Comparison of ENCODE assay signal across 1 cellular context in the genomic region with DNA sequence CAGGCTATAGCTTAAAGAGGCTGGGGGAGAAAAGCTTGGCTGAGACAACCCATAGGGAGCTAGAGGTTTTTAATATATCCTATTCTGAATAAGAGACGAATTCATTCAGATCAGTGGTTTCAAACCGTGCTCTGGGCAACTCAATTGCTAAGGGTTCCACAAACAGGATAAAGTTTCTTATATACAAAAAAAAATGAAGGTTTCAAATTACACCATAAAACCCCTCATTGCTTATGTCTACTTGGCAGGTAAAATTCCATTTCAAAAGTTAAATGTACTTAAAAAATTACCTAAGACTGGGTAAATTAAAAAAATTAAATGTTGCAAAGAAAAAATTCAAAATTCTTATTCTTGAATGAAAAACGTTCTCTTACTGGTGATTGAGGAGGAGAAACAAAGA.
TF ChIP-seq lines count a peak whose summit lies in the region.

No MANE protein-coding gene starts in this region.

TF ChIP-seq in GM12878, 131 proteins besides CTCF, POLR2A, EP300 and RAD21:
- no peak for TF ChIP-seq HDAC2 (IDR thresholded peaks at IDR 0.05)
- 0 out of 2 replicates have a peak, but pooled peaks have one; percentile 9 for TF ChIP-seq WRNIP1 (IDR thresholded peaks at IDR 0.05; ENCODE audit: borderline replicate concordance, low read depth, low read length)
- TF ChIP-seq, protein P1, sequence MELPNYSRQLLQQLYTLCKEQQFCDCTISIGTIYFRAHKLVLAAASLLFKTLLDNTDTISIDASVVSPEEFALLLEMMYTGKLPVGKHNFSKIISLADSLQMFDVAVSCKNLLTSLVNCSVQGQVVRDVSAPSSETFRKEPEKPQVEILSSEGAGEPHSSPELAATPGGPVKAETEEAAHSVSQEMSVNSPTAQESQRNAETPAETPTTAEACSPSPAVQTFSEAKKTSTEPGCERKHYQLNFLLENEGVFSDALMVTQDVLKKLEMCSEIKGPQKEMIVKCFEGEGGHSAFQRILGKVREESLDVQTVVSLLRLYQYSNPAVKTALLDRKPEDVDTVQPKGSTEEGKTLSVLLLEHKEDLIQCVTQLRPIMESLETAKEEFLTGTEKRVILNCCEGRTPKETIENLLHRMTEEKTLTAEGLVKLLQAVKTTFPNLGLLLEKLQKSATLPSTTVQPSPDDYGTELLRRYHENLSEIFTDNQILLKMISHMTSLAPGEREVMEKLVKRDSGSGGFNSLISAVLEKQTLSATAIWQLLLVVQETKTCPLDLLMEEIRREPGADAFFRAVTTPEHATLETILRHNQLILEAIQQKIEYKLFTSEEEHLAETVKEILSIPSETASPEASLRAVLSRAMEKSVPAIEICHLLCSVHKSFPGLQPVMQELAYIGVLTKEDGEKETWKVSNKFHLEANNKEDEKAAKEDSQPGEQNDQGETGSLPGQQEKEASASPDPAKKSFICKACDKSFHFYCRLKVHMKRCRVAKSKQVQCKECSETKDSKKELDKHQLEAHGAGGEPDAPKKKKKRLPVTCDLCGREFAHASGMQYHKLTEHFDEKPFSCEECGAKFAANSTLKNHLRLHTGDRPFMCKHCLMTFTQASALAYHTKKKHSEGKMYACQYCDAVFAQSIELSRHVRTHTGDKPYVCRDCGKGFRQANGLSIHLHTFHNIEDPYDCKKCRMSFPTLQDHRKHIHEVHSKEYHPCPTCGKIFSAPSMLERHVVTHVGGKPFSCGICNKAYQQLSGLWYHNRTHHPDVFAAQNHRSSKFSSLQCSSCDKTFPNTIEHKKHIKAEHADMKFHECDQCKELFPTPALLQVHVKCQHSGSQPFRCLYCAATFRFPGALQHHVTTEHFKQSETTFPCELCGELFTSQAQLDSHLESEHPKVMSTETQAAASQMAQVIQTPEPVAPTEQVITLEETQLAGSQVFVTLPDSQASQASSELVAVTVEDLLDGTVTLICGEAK (IDR thresholded peaks at IDR 0.05; ENCODE audit: borderline replicate concordance): peak; percentile 55; the same call in 1 of the 2 replicates
